8 cellular contexts compared by ENCODE assay signal in the genomic region with DNA sequence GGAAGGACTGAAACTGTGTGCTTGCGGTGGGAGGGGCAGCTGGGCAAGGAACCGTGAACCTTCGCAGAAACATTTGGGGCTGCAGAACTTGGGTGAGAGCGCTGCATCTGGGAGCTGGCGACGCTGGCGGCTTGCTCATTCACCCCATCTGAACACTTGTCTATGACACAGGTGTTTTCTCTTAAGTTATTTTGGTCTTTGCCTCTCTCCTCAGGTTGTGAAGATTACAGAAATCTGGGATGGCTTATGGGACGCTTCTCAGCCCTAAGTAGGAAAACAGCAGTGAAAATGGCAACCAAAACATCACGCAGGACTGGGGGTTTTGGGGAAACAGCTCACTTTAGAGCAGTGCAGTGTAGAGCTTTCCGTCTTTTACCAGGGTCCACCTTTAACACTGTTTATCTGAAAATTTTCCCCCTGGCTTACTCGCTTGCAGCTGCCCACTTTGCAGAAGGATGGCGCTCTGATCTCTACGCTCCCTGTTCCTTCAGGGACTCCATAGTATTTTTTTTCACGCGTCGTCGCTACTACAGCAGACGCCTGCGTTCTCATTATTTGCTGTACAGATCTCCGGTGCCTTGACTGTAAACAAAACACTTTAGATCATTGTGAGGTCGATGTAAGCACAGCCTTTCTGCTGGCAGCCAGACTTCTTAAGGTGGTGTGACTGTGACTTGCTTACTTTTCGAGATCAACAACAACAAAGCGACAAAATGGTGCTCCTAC. TPM values are rescaled to one million over a fixed set of nuclear protein-coding genes. Genes with fewer than 3 reads are reported as not detected.
DNase-seq lines count a peak whose midpoint lies in the region; ATAC-seq and TF ChIP-seq lines count a peak whose summit lies in the region.

No MANE protein-coding gene starts in this region.

- H3K9ac ChIP-seq in rectal smooth muscle tissue (ENCODE audit: low read length) = peak overlapping the region; percentile 19

- CTCF ChIA-PET in Calu3 (lab: Charles Lee) = interaction anchor here (1.3 to 1.6 kb wide), 2 partner anchors 20 to 23 kb away, joined by 3 to 7 read pairs; no protein-coding TSS in a partner anchor

- peaks cover 40% of the 10 kb centered on the region for H3K4me1 Mint-ChIP-seq in Calu3 (ENCODE audit: low read depth, unreplicated experiment)
- peaks cover 31% of the 10 kb centered on the region for H3K4me1 Mint-ChIP-seq in activated T-helper 17 cell treated with anti-CD3 and anti-CD28 coated beads, Interleukin-2, amount 50 U/mL, for 72 hours

- H3K4me3 ChIP-seq in rectal smooth muscle tissue (ENCODE audit: low read length) = peak overlapping the region; percentile 65

- no TSS peak for BruUV-seq in Calu3 (replicated peaks; lab: Mats Ljungman, UMichigan)

- TF ChIP-seq CTCF in Calu3 (IDR thresholded peaks at IDR 0.05; ENCODE audit: unreplicated experiment) = no peak

- no peaks in the 10 kb centered on the region for H3K27me3 Mint-ChIP-seq in Calu3 (ENCODE audit: unreplicated experiment)
- H3K27me3 Mint-ChIP-seq in activated T-helper 17 cell treated with anti-CD3 and anti-CD28 coated beads, Interleukin-2, amount 50 U/mL, for 72 hours = no peaks in the 10 kb centered on the region

- H3K9me3 Mint-ChIP-seq in Calu3 (ENCODE audit: low read depth, unreplicated experiment) = no peaks in the 10 kb centered on the region
- no peaks in the 10 kb centered on the region for H3K9me3 Mint-ChIP-seq in activated T-helper 17 cell treated with anti-CD3 and anti-CD28 coated beads, Interleukin-2, amount 50 U/mL, for 72 hours

- peak overlapping the region; percentile 98 for H3K27ac ChIP-seq in rectal smooth muscle tissue (ENCODE audit: low read depth, low read length)

- DNase-seq in Calu3 = peak; percentile 30
- DNase-seq in NCI-H345 (lab: John Stamatoyannopoulos, UW) = peak; percentile 68
- peak; percentile 66 for DNase-seq in germinal center (ENCODE audit: low spot score)
- DNase-seq in D341Med (ENCODE audit: low spot score) = no peak
- DNase-seq in NCI-H2081 (lab: John Stamatoyannopoulos, UW) = no peak

- H3K36me3 ChIP-seq in rectal smooth muscle tissue (ENCODE audit: control insufficient read depth, insufficient read depth, low read length) = peaks cover 5% of the 10 kb centered on the region

- H3K27ac Mint-ChIP-seq in Calu3 (ENCODE audit: unreplicated experiment) = peak overlapping the region; percentile 80
- H3K27ac Mint-ChIP-seq in activated T-helper 17 cell treated with anti-CD3 and anti-CD28 coated beads, Interleukin-2, amount 50 U/mL, for 72 hours = peak overlapping the region; percentile 96

- peaks cover 22% of the 10 kb centered on the region for H3K4me1 ChIP-seq in rectal smooth muscle tissue (ENCODE audit: control insufficient read depth, insufficient read depth, low read length)

- no peaks in the 10 kb centered on the region for H3K27me3 ChIP-seq in rectal smooth muscle tissue (ENCODE audit: control insufficient read depth, insufficient read depth, low read length)

- ATAC-seq in GM21619 (IDR thresholded peaks at IDR 0.05; ENCODE audit: unreplicated experiment) = peak; percentile 21
- ATAC-seq in activated T-helper 17 cell treated with anti-CD3 and anti-CD28 coated beads, Interleukin-2, amount 50 U/mL, for 72 hours (replicated peaks) = peak; percentile 31

- intact Hi-C loops in Calu3 (cut with micrococcal nuclease; ENCODE audit: unreplicated experiment) = loop anchor here (5.0 kb wide), 1 partner anchor 152 kb away; the partner anchor contains the start of gene DUSP16

- H3K36me3 Mint-ChIP-seq in Calu3 (ENCODE audit: insufficient read depth, unreplicated experiment) = peaks cover 51% of the 10 kb centered on the region
- H3K36me3 Mint-ChIP-seq in activated T-helper 17 cell treated with anti-CD3 and anti-CD28 coated beads, Interleukin-2, amount 50 U/mL, for 72 hours (ENCODE audit: low read depth) = peaks cover 49% of the 10 kb centered on the region

- H3K4me3 Mint-ChIP-seq in Calu3 (ENCODE audit: low read depth, unreplicated experiment) = peak overlapping the region; percentile 94
- H3K4me3 Mint-ChIP-seq in activated T-helper 17 cell treated with anti-CD3 and anti-CD28 coated beads, Interleukin-2, amount 50 U/mL, for 72 hours = peak overlapping the region; percentile 93

RNA-seq across cellular contexts. Expression of gene CDKN1B, which starts 2.7 kb away (rescaled TPM):
- 37.7 and 41.0 TPM in 2 replicates for total RNA-seq in Calu3 (2022)
- total RNA-seq in activated T-helper 17 cell treated with anti-CD3 and anti-CD28 coated beads, Interleukin-2, amount 50 U/mL, for 72 hours = 10 to 100 TPM; 41.1 to 95.4 TPM

RNA-seq across cellular contexts. Expression of gene GPR19, which starts 18.5 kb away (rescaled TPM):
- total RNA-seq in Calu3 (2022) = 5.4 and 6.0 TPM in 2 replicates
- total RNA-seq in activated T-helper 17 cell treated with anti-CD3 and anti-CD28 coated beads, Interleukin-2, amount 50 U/mL, for 72 hours = 10 to 100 TPM; 25.2 to 32.7 TPM

Comparison
In these comparisons a context has a peak if more than half of its experiments do, and no peak if none do; other contexts are left out.
1. DNase-seq: peak in Calu3 (single experiment), NCI-H345 (single experiment) and germinal center (single experiment); none in D341Med (single experiment) and NCI-H2081 (0 of 2).